In genomic region chr9:34072868-34073590, GRCh38 we compare ENCODE assay signal across 8 cellular contexts. TPM values are rescaled to one million over a fixed set of nuclear protein-coding genes. Genes with fewer than 3 reads are reported as not detected.
A peak's percentile ranks its signal among the peaks of the same experiment; 100 is the strongest.
DNase-seq lines count a peak whose midpoint lies in the region; ATAC-seq, FAIRE-seq and TF ChIP-seq lines count a peak whose summit lies in the region.

No MANE protein-coding gene starts in this region.

- peaks cover 10% of the 10 kb centered on the region; the same call in 1 of the 2 replicates for H3K4me1 ChIP-seq in HUES64 (ENCODE audit: insufficient read depth, low read length)
- H3K4me1 ChIP-seq in mucosa of descending colon (ENCODE audit: low read depth), result peaks cover 15% of the 10 kb centered on the region

- in situ Hi-C loops in ACHN (cut with HindIII; ENCODE audit: low pct_ligation_motif_present, low pct_unique_long_range_greater_than_20kb, low sequenced_read_pairs), result no loop called here

- peak; percentile 64 for DNase-seq in ACHN
- DNase-seq in bronchial epithelial cell (ENCODE audit: low read depth), result peak; percentile 94
- peak in 2 of 3 donors; percentile 33 to 66 for DNase-seq in mucosa of descending colon
- DNase-seq in NCI-H2227 (lab: John Stamatoyannopoulos, UW; ENCODE audit: unreplicated experiment), result no peak
- no peak for DNase-seq in RPMI8226

- no peak for TF ChIP-seq CTCF in bronchial epithelial cell (IDR thresholded peaks at IDR 0.05; ENCODE audit: insufficient read depth, low read length, severe bottlenecking)
- TF ChIP-seq CTCF in mucosa of descending colon (IDR thresholded peaks at IDR 0.05), result no peak

- 74% methylated on average over 5 of the region's 5 CpGs for WGBS in HUES64

- H3K27me3 ChIP-seq in HUES64 (ENCODE audit: insufficient read depth, low read length) (no peaks in the 10 kb centered on the region), bronchial epithelial cell (ENCODE audit: control insufficient read depth, insufficient read depth, low read length) (no peaks in the 10 kb centered on the region)

- peak overlapping the region; percentile 25; the same call in 1 of the 2 replicates for H3K9ac ChIP-seq in HUES64 (ENCODE audit: low read depth, low read length)

- no peaks in the 10 kb centered on the region for H3K36me3 ChIP-seq in HUES64 (ENCODE audit: insufficient read depth, low read length)
- no peaks in the 10 kb centered on the region for H3K36me3 ChIP-seq in bronchial epithelial cell (ENCODE audit: control insufficient read depth, insufficient read depth, low read length)
- no peaks in the 10 kb centered on the region for H3K36me3 ChIP-seq in mucosa of descending colon (ENCODE audit: low read depth)

- FAIRE-seq in bronchial epithelial cell (lab: Jason Lieb, UNC), result peak; percentile 79

- peak overlapping the region; percentile 73 for H3K27ac ChIP-seq in HUES64 (ENCODE audit: low read depth, low read length)

- intact Hi-C loops in mucosa of descending colon (cut with DNase I, micrococcal nuclease), result no loop called here

- ATAC-seq in mucosa of descending colon, result peak; percentile 97
- ATAC-seq in HG03469 (IDR thresholded peaks at IDR 0.05; ENCODE audit: unreplicated experiment), result no peak
- ATAC-seq in HG03045 (IDR thresholded peaks at IDR 0.05; ENCODE audit: unreplicated experiment), result no peak

- H3K4me3 ChIP-seq in HUES64 (ENCODE audit: low read length), result no peak overlapping the region
- H3K4me3 ChIP-seq in bronchial epithelial cell (ENCODE audit: low read depth, low read length), result no peak overlapping the region
- no peak overlapping the region for H3K4me3 ChIP-seq in mucosa of descending colon

- H3K9me3 ChIP-seq in HUES64 (ENCODE audit: insufficient read depth, low read depth, low read length) (no peaks in the 10 kb centered on the region), mucosa of descending colon (no peaks in the 10 kb centered on the region)

RNA-seq across cellular contexts. Expression of gene UBAP2, which starts 24.3 kb away (rescaled TPM):
- 36.5 TPM for polyA plus RNA-seq in HUES64 (2013, experiment 1 of 2)
- 37.7 TPM for polyA plus RNA-seq in HUES64 (2013, experiment 2 of 2)
- total RNA-seq in bronchial epithelial cell (14.7 and 21.6 TPM in 2 replicates), mucosa of descending colon (10 to 100 TPM; 33.9 to 39.1 (median 35.9) TPM)

RNA-seq across cellular contexts. Expression of gene DCAF12, which starts 53.5 kb away (rescaled TPM):
- 21.8 TPM for polyA plus RNA-seq in HUES64 (2013, experiment 1 of 2)
- 24.5 TPM for polyA plus RNA-seq in HUES64 (2013, experiment 2 of 2)
- total RNA-seq in bronchial epithelial cell (15.3 and 19.6 TPM in 2 replicates), mucosa of descending colon (10 to 100 TPM; 28.7 to 43.0 (median 34.0) TPM)

Comparison
In these comparisons a context has a peak if more than half of its experiments do, and no peak if none do; other contexts are left out.
1. DNase-seq: peak in ACHN (single experiment), bronchial epithelial cell (single experiment) and mucosa of descending colon (2 of 3); none in NCI-H2227 (single experiment) and RPMI8226 (single experiment).